Comparison of ENCODE assay signal across 24 cellular contexts in genomic region chr1:40839943-40840335, GRCh38. TPM values are rescaled to one million over a fixed set of nuclear protein-coding genes. Genes with fewer than 3 reads are reported as not detected.
DNase-seq lines count a peak whose midpoint lies in the region; ATAC-seq and TF ChIP-seq lines count a peak whose summit lies in the region.
"Had no signal": no experiment of that assay in that cellular context is flagged by ENCODE, and none has a peak within 500 bp of the region (broad histone marks: within the 10 kb centered on the region; RNA-seq: fewer than 3 reads in every experiment).

No MANE protein-coding gene starts in this region.

- H4K20me1 ChIP-seq in BLaER1, result no peaks in the 10 kb centered on the region
- H4K20me1 ChIP-seq in Loucy (ENCODE audit: insufficient read depth, low read length, poor library complexity, severe bottlenecking), result no peaks in the 10 kb centered on the region

- peak overlapping the region; percentile 54 for H3K4me3 Mint-ChIP-seq in T-helper 2 cell treated with Interferon-gamma antibody and Interleukin-4, amounts not matched to agents 5 μg/mL and 100 μg/mL, for 36 hours
- H3K4me3 Mint-ChIP-seq in naive thymus-derived CD8-positive, alpha-beta T cell, result peak overlapping the region in 5 of 10 donors; percentile 32 to 81 (median 72)
- H3K4me3 Mint-ChIP-seq: CD14-positive monocyte had no signal

- POLR2A ChIA-PET in naive thymus-derived CD8-positive, alpha-beta T cell (lab: Charles Lee), result interaction anchor here (0.8 kb wide), 1 partner anchor 149 kb away, joined by 5 read pairs; the partner anchor contains the start of gene NFYC

- no peak overlapping the region; the same call in 1 of the 2 replicates for H2AFZ ChIP-seq in Loucy (ENCODE audit: low read length)

- H3K9me2 ChIP-seq in Loucy (replicated peaks; ENCODE audit: low read depth, low read length), result no peaks in the 10 kb centered on the region

- ATAC-seq in naive thymus-derived CD8-positive, alpha-beta T cell, result no peak
- no peak for ATAC-seq in HG03439 (IDR thresholded peaks at IDR 0.05; ENCODE audit: unreplicated experiment)
- ATAC-seq in HG02588 (IDR thresholded peaks at IDR 0.05; ENCODE audit: unreplicated experiment), result no peak
- ATAC-seq in mucosa of descending colon, result no peak

- peak overlapping the region; percentile 72 for H3K27ac Mint-ChIP-seq in T-helper 2 cell treated with Interferon-gamma antibody and Interleukin-4, amounts not matched to agents 5 μg/mL and 100 μg/mL, for 36 hours
- peak overlapping the region in 7 of 10 donors; percentile 51 to 86 (median 74) for H3K27ac Mint-ChIP-seq in naive thymus-derived CD8-positive, alpha-beta T cell
- H3K27ac Mint-ChIP-seq: CD14-positive monocyte had no signal

- intact Hi-C loops in mucosa of descending colon (cut with DNase I, micrococcal nuclease), result loop anchor here in 1 of 2 donors (10.0 kb wide), 1 partner anchor 235 kb away; no protein-coding TSS in a partner anchor

- H3K36me3 ChIP-seq in BLaER1 (0 out of 2 replicates have a peak, but pooled peaks cover 6% of the 10 kb centered on the region), Loucy (ENCODE audit: insufficient read depth, low read length) (no peaks in the 10 kb centered on the region), mucosa of descending colon (ENCODE audit: low read depth) (no peaks in the 10 kb centered on the region)
- H3K36me3 ChIP-seq: Peyer's patch, SJSA1 had no signal

- no peaks in the 10 kb centered on the region for H3K9me3 ChIP-seq in BLaER1
- H3K9me3 ChIP-seq in Loucy (ENCODE audit: insufficient read depth, low read depth, low read length), result no peaks in the 10 kb centered on the region
- no peaks in the 10 kb centered on the region for H3K9me3 ChIP-seq in mucosa of descending colon
- H3K9me3 ChIP-seq: Peyer's patch, SJSA1 had no signal

- H3K4me2 ChIP-seq in BLaER1, result peak overlapping the region; percentile 76
- H3K4me2 ChIP-seq in Loucy (ENCODE audit: low read depth, low read length, poor library complexity, severe bottlenecking), result peak overlapping the region; percentile 1

- H3K27me3 ChIP-seq in BLaER1 (no peaks in the 10 kb centered on the region), Loucy (ENCODE audit: insufficient read depth, low read length, poor library complexity, severe bottlenecking) (no peaks in the 10 kb centered on the region)
- H3K27me3 ChIP-seq: Peyer's patch, SJSA1 had no signal

- no peaks in the 10 kb centered on the region for H3K27me3 Mint-ChIP-seq in T-helper 2 cell treated with Interferon-gamma antibody and Interleukin-4, amounts not matched to agents 5 μg/mL and 100 μg/mL, for 36 hours (ENCODE audit: low read depth)
- no peaks in the 10 kb centered on the region for H3K27me3 Mint-ChIP-seq in naive thymus-derived CD8-positive, alpha-beta T cell

- H3K4me3 ChIP-seq in BLaER1 (no peak overlapping the region), Loucy (ENCODE audit: low read length, poor library complexity, severe bottlenecking) (no peak overlapping the region), mucosa of descending colon (no peak overlapping the region)
- H3K4me3 ChIP-seq: Peyer's patch, SJSA1 had no signal

- H3K36me3 Mint-ChIP-seq in T-helper 2 cell treated with Interferon-gamma antibody and Interleukin-4, amounts not matched to agents 5 μg/mL and 100 μg/mL, for 36 hours (ENCODE audit: low read depth), result no peaks in the 10 kb centered on the region
- H3K36me3 Mint-ChIP-seq in naive thymus-derived CD8-positive, alpha-beta T cell, result peaks cover 0 to 5% (median 3%) of the 10 kb centered on the region in 3 donors

- no peaks in the 10 kb centered on the region for H3K79me2 ChIP-seq in Loucy (ENCODE audit: insufficient read depth, low read length)

- H3K4me1 Mint-ChIP-seq in T-helper 2 cell treated with Interferon-gamma antibody and Interleukin-4, amounts not matched to agents 5 μg/mL and 100 μg/mL, for 36 hours (ENCODE audit: low read depth), result peaks cover 23% of the 10 kb centered on the region
- H3K4me1 Mint-ChIP-seq in naive thymus-derived CD8-positive, alpha-beta T cell, result peaks cover 29 to 42% (median 36%) of the 10 kb centered on the region in 4 donors

- H3K4me1 ChIP-seq in BLaER1 (peaks cover 68% of the 10 kb centered on the region), Loucy (ENCODE audit: insufficient read depth, low read length, poor library complexity, severe bottlenecking) (peaks cover 8% of the 10 kb centered on the region), mucosa of descending colon (ENCODE audit: low read depth) (no peaks in the 10 kb centered on the region)
- H3K4me1 ChIP-seq: Peyer's patch had no signal

- no peak overlapping the region for H3K27ac ChIP-seq in BLaER1
- H3K27ac ChIP-seq: Peyer's patch, SJSA1 had no signal

- no peak for DNase-seq in T-helper 2 cell treated with Interferon-gamma antibody and Interleukin-4, amounts not matched to agents 5 μg/mL and 100 μg/mL, for 36 hours (ENCODE audit: low spot score)
- DNase-seq in T-helper 2 cell, result no peak
- DNase-seq in naive thymus-derived CD8-positive, alpha-beta T cell, result no peak
- no peak for DNase-seq in mucosa of descending colon
- DNase-seq: 8988T, AML-193, DMS79, H7, KG1, MV-4-11, NCI-H1694, NCI-H2081 treated with DMSO at 0.1 percent for 48 hours, NCI-H446, NCI-H526, Peyer's patch had no signal

- no peaks in the 10 kb centered on the region for H3K9me3 Mint-ChIP-seq in T-helper 2 cell treated with Interferon-gamma antibody and Interleukin-4, amounts not matched to agents 5 μg/mL and 100 μg/mL, for 36 hours
- peaks cover 0 to 4% (median 0%) of the 10 kb centered on the region in 9 donors for H3K9me3 Mint-ChIP-seq in naive thymus-derived CD8-positive, alpha-beta T cell

- TF ChIP-seq CTCF in Loucy (conservative IDR thresholded peaks at IDR 0.05; ENCODE audit: low read length) (no peak), mucosa of descending colon (IDR thresholded peaks at IDR 0.05) (no peak)

- H3F3A ChIP-seq in Loucy (ENCODE audit: low read depth), result no peaks in the 10 kb centered on the region

- H3K9ac ChIP-seq in BLaER1, result no peak overlapping the region
- H3K9ac ChIP-seq in Loucy (ENCODE audit: low read depth, low read length, poor library complexity, severe bottlenecking), result peak overlapping the region; percentile 7

RNA-seq across cellular contexts. Expression of gene CITED4, which starts 22.2 kb away (rescaled TPM):
- 10 to 100 TPM; 24.3 to 24.5 TPM for total RNA-seq in naive thymus-derived CD8-positive, alpha-beta T cell
- 10 to 100 TPM; 24.5 to 45.4 (median 27.4) TPM for polyA plus RNA-seq in naive thymus-derived CD8-positive, alpha-beta T cell
- total RNA-seq in mucosa of descending colon, result 10 to 100 TPM in 1 of 3 donors, 1 to 10 TPM in 2; 1.9 to 45.1 (median 4.7) TPM
- total RNA-seq: HT1080 had no signal

RNA-seq across cellular contexts. Expression of gene KCNQ4, which starts 56.4 kb away (rescaled TPM):
- total RNA-seq in naive thymus-derived CD8-positive, alpha-beta T cell, result under 1 TPM; 0.18 to 0.25 TPM
- under 1 TPM; 0.08 to 0.17 (median 0.08) TPM for polyA plus RNA-seq in naive thymus-derived CD8-positive, alpha-beta T cell
- 10 to 100 TPM in 1 of 3 donors, 1 to 10 TPM in 2; 1.3 to 13.0 (median 2.3) TPM for total RNA-seq in mucosa of descending colon
- total RNA-seq: M059J had no signal
- polyA plus RNA-seq: AG04450, CD14-positive monocyte had no signal
